ENCODE assay signal across 9 cellular contexts in the genomic region with DNA sequence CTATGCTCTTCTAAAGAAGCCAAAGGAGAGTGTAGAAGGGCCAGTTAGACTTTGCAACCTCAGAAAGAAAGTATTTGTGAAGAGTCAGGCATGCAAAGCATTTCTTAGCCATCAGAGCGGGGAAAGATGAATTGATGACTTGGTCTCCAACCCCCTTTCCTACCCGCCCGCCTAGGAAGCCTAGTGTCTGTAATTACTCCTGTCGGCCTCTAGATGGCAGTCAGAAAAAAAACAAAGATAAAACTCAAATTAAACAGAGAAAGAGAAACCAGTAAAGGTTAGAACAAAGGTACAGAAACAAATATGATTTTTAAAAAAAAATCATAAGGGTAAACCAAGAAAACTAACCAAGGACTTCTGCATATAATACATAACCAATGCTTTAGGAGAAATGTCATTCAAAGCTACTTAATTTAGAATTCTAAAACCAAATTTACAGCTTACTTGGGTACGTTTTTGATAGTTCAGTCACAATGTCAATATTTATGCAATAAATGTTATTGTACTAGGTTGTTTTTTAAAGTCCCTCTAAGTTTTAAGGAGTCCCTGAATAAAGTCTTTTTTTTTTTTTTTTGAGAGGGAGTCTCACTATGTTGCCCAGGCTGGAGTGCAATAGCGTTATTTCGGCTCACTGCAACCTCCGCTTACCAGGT.
DNase-seq lines count a peak whose midpoint lies in the region; ATAC-seq, FAIRE-seq and TF ChIP-seq lines count a peak whose summit lies in the region.
"Had no signal": no experiment of that assay in that cellular context is flagged by ENCODE, and none has a peak within 500 bp of the region (broad histone marks: within the 10 kb centered on the region; RNA-seq: fewer than 3 reads in every experiment).

No MANE protein-coding gene starts in this region.

- no peaks in the 10 kb centered on the region for H3K4me1 Mint-ChIP-seq in neural crest cell
- H3K4me1 Mint-ChIP-seq: central memory CD8-positive, alpha-beta T cell had no signal

- H3K27me3 Mint-ChIP-seq in neural crest cell (ENCODE audit: low read depth): no peaks in the 10 kb centered on the region

- peak; percentile 8 for DNase-seq in activated naive CD4-positive, alpha-beta T cell treated with Interleukin-2 at 50 U/mL for 16 hours
- DNase-seq in activated naive CD4-positive, alpha-beta T cell treated with anti-CD3 and anti-CD28 coated beads, Interleukin-2, amount 50 U/mL, for 16 hours: no peak
- peak; percentile 53 for DNase-seq in RCC 7860 (ENCODE audit: low spot score)
- no peak for DNase-seq in epithelial cell of proximal tubule (ENCODE audit: low read depth)
- no peak for DNase-seq in neural crest cell (ENCODE audit: low read depth, low spot score)
- no peak for DNase-seq in NK-92 treated with Interleukin-12 subunit alpha and Interleukin-12 subunit beta, amount 100 ng/mL, for 24 hours (lab: John Stamatoyannopoulos, UW)

- ATAC-seq in HG02852 (IDR thresholded peaks at IDR 0.05; ENCODE audit: unreplicated experiment) (peak; percentile 65), GM21825 (IDR thresholded peaks at IDR 0.05; ENCODE audit: unreplicated experiment) (no peak)

- TF ChIP-seq CTCF in epithelial cell of proximal tubule (conservative IDR thresholded peaks at IDR 0.05; ENCODE audit: low read depth, low read length) (peak; percentile 69), neural crest cell (conservative IDR thresholded peaks at IDR 0.05) (peak; percentile 77)

- no peak overlapping the region for H3K4me3 Mint-ChIP-seq in neural crest cell
- H3K4me3 Mint-ChIP-seq: central memory CD8-positive, alpha-beta T cell had no signal

- no peak overlapping the region for H3K4me3 ChIP-seq in epithelial cell of proximal tubule (ENCODE audit: low read depth, low read length)

- peak; percentile 86 for FAIRE-seq in RCC 7860 (lab: Jason Lieb, UNC)

- H3K9me3 Mint-ChIP-seq in neural crest cell: no peaks in the 10 kb centered on the region
- H3K9me3 Mint-ChIP-seq: central memory CD8-positive, alpha-beta T cell had no signal

- H3K36me3 Mint-ChIP-seq in neural crest cell (ENCODE audit: low read depth): no peaks in the 10 kb centered on the region

- H3K27ac Mint-ChIP-seq in neural crest cell (ENCODE audit: unreplicated experiment): no peak overlapping the region

Comparison
In these comparisons a context has a peak if more than half of its experiments do, and no peak if none do; other contexts are left out.
1. DNase-seq: peak in activated naive CD4-positive, alpha-beta T cell treated with Interleukin-2 at 50 U/mL for 16 hours (single experiment) and RCC 7860 (single experiment); none in activated naive CD4-positive, alpha-beta T cell treated with anti-CD3 and anti-CD28 coated beads, Interleukin-2, amount 50 U/mL, for 16 hours (single experiment), epithelial cell of proximal tubule (single experiment), neural crest cell (single experiment) and NK-92 treated with Interleukin-12 subunit alpha and Interleukin-12 subunit beta, amount 100 ng/mL, for 24 hours (single experiment).